ENCODE assay signal across 8 cellular contexts in genomic region chr4:78059524-78059889, GRCh38. TPM values are rescaled to one million over a fixed set of nuclear protein-coding genes. Genes with fewer than 3 reads are reported as not detected.
DNase-seq lines count a peak whose midpoint lies in the region; ATAC-seq, FAIRE-seq and TF ChIP-seq lines count a peak whose summit lies in the region.

No MANE protein-coding gene starts in this region.

- FAIRE-seq in islet of Langerhans (lab: Jason Lieb, UNC), result peak; percentile 88

- peak; percentile 61 for DNase-seq in GM03348 (ENCODE audit: low spot score)
- peak in 2 of 3 donors; percentile 63 to 67 for DNase-seq in Peyer's patch
- peak; percentile 31 for DNase-seq in cerebellum (ENCODE audit: low spot score)
- DNase-seq in spleen, result no peak

- H3K4me3 ChIP-seq in Peyer's patch (peak overlapping the region in 3 of 4 donors; percentile 42 to 59 (median 56)), spleen (peak overlapping the region; percentile 50 to 78 (median 60))

- no peaks in the 10 kb centered on the region for H3K27me3 ChIP-seq in Peyer's patch
- peaks cover 0 to 80% (median 26%) of the 10 kb centered on the region in 7 donors for H3K27me3 ChIP-seq in spleen (replicated peaks in 1 of 7)

- H3K36me3 ChIP-seq in Peyer's patch, result no peaks in the 10 kb centered on the region
- no peaks in the 10 kb centered on the region for H3K36me3 ChIP-seq in spleen

- peak; percentile 53 for TF ChIP-seq CTCF in LNCAP (IDR thresholded peaks at IDR 0.05)
- peak in 3 of 6 experiments; percentile 60 to 70 (median 70) for TF ChIP-seq CTCF in Peyer's patch (IDR thresholded peaks at IDR 0.05)
- peak in 8 of 11 experiments; percentile 21 to 51 (median 34) for TF ChIP-seq CTCF in spleen (IDR thresholded peaks at IDR 0.05 in 8 of 11, conservative IDR thresholded peaks at IDR 0.05 in 3 of 11)

- ATAC-seq in GM21619 (IDR thresholded peaks at IDR 0.05; ENCODE audit: unreplicated experiment) (no peak), HG03571 (IDR thresholded peaks at IDR 0.05; ENCODE audit: unreplicated experiment) (no peak)

- peak overlapping the region in 1 of 4 donors; percentile 15 for H3K27ac ChIP-seq in Peyer's patch
- H3K27ac ChIP-seq in spleen, result no peak overlapping the region

- WGBS in spleen, 5 donors, result 3 to 11% (median 7%) methylated on average over 7 of the region's 7 CpGs

- H3K9me3 ChIP-seq in Peyer's patch (no peaks in the 10 kb centered on the region), spleen (no peaks in the 10 kb centered on the region)

- H3K4me1 ChIP-seq in Peyer's patch (peaks cover 0 to 23% (median 11%) of the 10 kb centered on the region in 4 donors), spleen (peaks cover 12 to 42% (median 35%) of the 10 kb centered on the region in 6 donors)

- intact Hi-C loops in spleen (cut with DNase I; ENCODE audit: low total_unique reads), result no loop called here

- TF ChIP-seq POLR2A in Peyer's patch (IDR thresholded peaks at IDR 0.05), result no peak
- TF ChIP-seq POLR2A in spleen (IDR thresholded peaks at IDR 0.05), result no peak

RNA-seq across cellular contexts. Expression of gene FRAS1, which starts 2.4 kb away (rescaled TPM):
- total RNA-seq in Peyer's patch (1 to 10 TPM; 3.2 to 4.1 (median 3.4) TPM), cerebellum (28.4 TPM), spleen (1 to 10 TPM in 6 of 7 donors, under 1 TPM in 1; 0.88 to 3.0 (median 1.4) TPM)
- under 1 TPM; 0.10 to 0.15 (median 0.12) TPM for polyA plus RNA-seq in spleen
